Comparison of ENCODE assay signal across 1 cellular context in genomic region chr19:45577111-45577905, GRCh38.
TF ChIP-seq lines count a peak whose summit lies in the region.

No MANE protein-coding gene starts in this region.

TF ChIP-seq in HepG2, 621 proteins besides CTCF, POLR2A, EP300 and RAD21 (continued from another document):
- no peak for TF ChIP-seq SRF (IDR thresholded peaks at IDR 0.05; ENCODE audit: low read depth, low read length)
- no peak for TF ChIP-seq AKAP8 (CRISPR knock-in tag; IDR thresholded peaks at IDR 0.05)
- TF ChIP-seq NAIF1 (CRISPR knock-in tag; IDR thresholded peaks at IDR 0.05; ENCODE audit: borderline replicate concordance): no peak
- no peak for TF ChIP-seq SYNCRIP (IDR thresholded peaks at IDR 0.05; ENCODE audit: insufficient read depth, low read depth, low read length)
- no peak for TF ChIP-seq HNRNPH1 (optimal IDR thresholded peaks at IDR 0.05; ENCODE audit: low read depth, low read length)
- peak; percentile 50; the same call in 1 of the 2 replicates for TF ChIP-seq HINFP (CRISPR knock-in tag; IDR thresholded peaks at IDR 0.05; ENCODE audit: low read depth)
- TF ChIP-seq ZNF556 (CRISPR knock-in tag; IDR thresholded peaks at IDR 0.05; ENCODE audit: borderline replicate concordance): no peak
- TF ChIP-seq ZNF605 (CRISPR knock-in tag; IDR thresholded peaks at IDR 0.05): peak; percentile 66; the same call in 1 of the 2 replicates
- no peak for TF ChIP-seq TRIM22 (IDR thresholded peaks at IDR 0.05)
- 0 out of 2 replicates have a peak, but pooled peaks have one; percentile 63 for TF ChIP-seq ZBTB34 (CRISPR knock-in tag; IDR thresholded peaks at IDR 0.05)
- no peak for TF ChIP-seq RNF219 (CRISPR knock-in tag; IDR thresholded peaks at IDR 0.05)
- no peak for TF ChIP-seq E2F2 (CRISPR knock-in tag; IDR thresholded peaks at IDR 0.05; ENCODE audit: borderline replicate concordance)
- TF ChIP-seq ZC3H4 (CRISPR knock-in tag; IDR thresholded peaks at IDR 0.05; ENCODE audit: borderline replicate concordance): no peak
- no peak for TF ChIP-seq ZFP90 (CRISPR knock-in tag; IDR thresholded peaks at IDR 0.05; ENCODE audit: borderline replicate concordance)
- no peak for TF ChIP-seq NFKBIZ (CRISPR knock-in tag; IDR thresholded peaks at IDR 0.05)
TF ChIP-seq in HepG2: peak in this region for 107.
